9 cellular contexts compared by ENCODE assay signal in genomic region chr1:145720556-145720877, GRCh38. TPM values are rescaled to one million over a fixed set of nuclear protein-coding genes. Genes with fewer than 3 reads are reported as not detected.
A peak's percentile ranks its signal among the peaks of the same experiment; 100 is the strongest.
DNase-seq lines count a peak whose midpoint lies in the region; ATAC-seq and TF ChIP-seq lines count a peak whose summit lies in the region.
"Had no signal": no experiment of that assay in that cellular context is flagged by ENCODE, and none has a peak within 500 bp of the region (broad histone marks: within the 10 kb centered on the region; RNA-seq: fewer than 3 reads in every experiment).

No MANE protein-coding gene starts in this region.

- H3K9me3 ChIP-seq in CD8-positive, alpha-beta T cell (ENCODE audit: low read length): no peaks in the 10 kb centered on the region
- no peaks in the 10 kb centered on the region for H3K9me3 ChIP-seq in OCI-LY3 (ENCODE audit: insufficient read depth, low read length)
- H3K9me3 ChIP-seq in duodenal mucosa (ENCODE audit: control insufficient read depth in 1 of 2, low read length in 2 of 2): no peaks in the 10 kb centered on the region
- no peaks in the 10 kb centered on the region for H3K9me3 ChIP-seq in right cardiac atrium (ENCODE audit: control insufficient read depth, low read length)

- intact Hi-C loops in CD8-positive, alpha-beta T cell (cut with DNase I, micrococcal nuclease): loop anchor here in 1 of 2 experiments (2.0 to 10.0 kb wide), 3 partner anchors 64 to 294 kb away; no protein-coding TSS in a partner anchor
- intact Hi-C loops in right cardiac atrium (cut with DNase I): no loop called here

- H2AFZ ChIP-seq in OCI-LY3 (ENCODE audit: low read depth, low read length): no peak overlapping the region

- POLR2A ChIA-PET in CD8-positive, alpha-beta T cell (lab: Charles Lee): no interaction called here
- POLR2A ChIA-PET in naive thymus-derived CD8-positive, alpha-beta T cell (lab: Charles Lee): interaction anchor here (0.9 kb wide), 1 partner anchor 30 kb away, joined by 3 read pairs; no protein-coding TSS in a partner anchor
- POLR2A ChIA-PET in activated CD4-positive, alpha-beta T cell treated with anti-CD3 and anti-CD28 coated beads, Interleukin-2, amount 10 ng/mL, durations not matched to agents 7 days and 5 days (lab: Charles Lee): no interaction called here

- H3K9me3 Mint-ChIP-seq in CD8-positive, alpha-beta T cell: no peaks in the 10 kb centered on the region
- no peaks in the 10 kb centered on the region for H3K9me3 Mint-ChIP-seq in naive thymus-derived CD8-positive, alpha-beta T cell
- no peaks in the 10 kb centered on the region for H3K9me3 Mint-ChIP-seq in activated CD4-positive, alpha-beta T cell treated with anti-CD3 and anti-CD28 coated beads, Interleukin-2, amount 10 ng/mL, durations not matched to agents 7 days and 5 days

- no peaks in the 10 kb centered on the region for H3K36me3 ChIP-seq in CD8-positive, alpha-beta T cell (ENCODE audit: insufficient read depth, low read length)
- H3K36me3 ChIP-seq in OCI-LY3 (replicated peaks; ENCODE audit: low read depth, low read length) (no peaks in the 10 kb centered on the region), duodenal mucosa (ENCODE audit: control insufficient read depth in 1 of 2, insufficient read depth in 2 of 2, low read length in 2 of 2) (no peaks in the 10 kb centered on the region)

- H3K36me3 Mint-ChIP-seq in CD8-positive, alpha-beta T cell: no peaks in the 10 kb centered on the region
- H3K36me3 Mint-ChIP-seq in naive thymus-derived CD8-positive, alpha-beta T cell: no peaks in the 10 kb centered on the region
- H3K36me3 Mint-ChIP-seq in activated CD4-positive, alpha-beta T cell treated with anti-CD3 and anti-CD28 coated beads, Interleukin-2, amount 10 ng/mL, durations not matched to agents 7 days and 5 days (ENCODE audit: low read depth): no peaks in the 10 kb centered on the region

- H3K27me3 Mint-ChIP-seq in CD8-positive, alpha-beta T cell (ENCODE audit: low read depth): peaks cover 14% of the 10 kb centered on the region
- H3K27me3 Mint-ChIP-seq in naive thymus-derived CD8-positive, alpha-beta T cell: peaks cover 9 to 18% (median 14%) of the 10 kb centered on the region in 5 donors
- H3K27me3 Mint-ChIP-seq in activated CD4-positive, alpha-beta T cell treated with anti-CD3 and anti-CD28 coated beads, Interleukin-2, amount 10 ng/mL, durations not matched to agents 7 days and 5 days: peaks cover 26% of the 10 kb centered on the region

- CTCF ChIA-PET in CD8-positive, alpha-beta T cell (lab: Charles Lee): interaction anchor here (0.7 to 3.9 kb wide), 14 partner anchors 9 to 127 kb away, joined by 3 to 25 read pairs (median 4); partner anchors contain the start of gene NUDT17
- CTCF ChIA-PET in activated CD4-positive, alpha-beta T cell treated with anti-CD3 and anti-CD28 coated beads, Interleukin-2, amount 10 ng/mL, durations not matched to agents 7 days and 5 days (lab: Charles Lee): interaction anchor here (0.6 to 1.7 kb wide), 4 partner anchors 18 to 61 kb away, joined by 3 to 7 read pairs (median 4); no protein-coding TSS in a partner anchor

- ATAC-seq in CD8-positive, alpha-beta T cell: no peak
- no peak for ATAC-seq in naive thymus-derived CD8-positive, alpha-beta T cell
- ATAC-seq in HG03139 (IDR thresholded peaks at IDR 0.05; ENCODE audit: unreplicated experiment) (no peak), right cardiac atrium (no peak), HG02798 (IDR thresholded peaks at IDR 0.05; ENCODE audit: poor library complexity, unreplicated experiment) (no peak)

- TF ChIP-seq CTCF in CD8-positive, alpha-beta T cell (IDR thresholded peaks at IDR 0.05): no peak
- TF ChIP-seq CTCF in OCI-LY3 (IDR thresholded peaks at IDR 0.05; ENCODE audit: low read depth, low read length): no peak

- H3K27ac Mint-ChIP-seq in CD8-positive, alpha-beta T cell: peak overlapping the region; percentile 64
- H3K27ac Mint-ChIP-seq in naive thymus-derived CD8-positive, alpha-beta T cell: peak overlapping the region in 2 of 10 donors; percentile 77 to 81
- H3K27ac Mint-ChIP-seq in activated CD4-positive, alpha-beta T cell treated with anti-CD3 and anti-CD28 coated beads, Interleukin-2, amount 10 ng/mL, durations not matched to agents 7 days and 5 days: no peak overlapping the region

- peak overlapping the region; percentile 38 for H3K4me3 ChIP-seq in CD8-positive, alpha-beta T cell (ENCODE audit: low read depth, low read length)
- H3K4me3 ChIP-seq in OCI-LY3 (ENCODE audit: low read length) (no peak overlapping the region), duodenal mucosa (ENCODE audit: low read depth in 1 of 2, low read length in 2 of 2) (peak overlapping the region; percentile 45), right cardiac atrium (ENCODE audit: low read length) (no peak overlapping the region)

- no peak for DNase-seq in CD8-positive, alpha-beta T cell
- peak in 1 of 10 donors; percentile 9 for DNase-seq in naive thymus-derived CD8-positive, alpha-beta T cell
- no peak for DNase-seq in activated CD4-positive, alpha-beta T cell treated with anti-CD3 and anti-CD28 coated beads, Interleukin-2, amount 10 ng/mL, durations not matched to agents 7 days and 5 days
- no peak for DNase-seq in right cardiac atrium
- DNase-seq: NCI-H2029 treated with DMSO at 0.1 percent for 48 hours had no signal

- H3K4me2 ChIP-seq in OCI-LY3 (ENCODE audit: low read length): 0 out of 2 replicates have a peak overlapping the region, but pooled peaks have one; percentile 60

- H3K79me2 ChIP-seq in OCI-LY3 (ENCODE audit: low read length): no peaks in the 10 kb centered on the region

- H3K4me1 Mint-ChIP-seq in CD8-positive, alpha-beta T cell (ENCODE audit: low read depth): peaks cover 48% of the 10 kb centered on the region
- H3K4me1 Mint-ChIP-seq in naive thymus-derived CD8-positive, alpha-beta T cell: peaks cover 5 to 30% (median 15%) of the 10 kb centered on the region in 4 donors
- peaks cover 23% of the 10 kb centered on the region for H3K4me1 Mint-ChIP-seq in activated CD4-positive, alpha-beta T cell treated with anti-CD3 and anti-CD28 coated beads, Interleukin-2, amount 10 ng/mL, durations not matched to agents 7 days and 5 days

- H3K27me3 ChIP-seq in CD8-positive, alpha-beta T cell (ENCODE audit: insufficient read depth, low read length): peaks cover 3% of the 10 kb centered on the region
- H3K27me3 ChIP-seq in OCI-LY3 (ENCODE audit: low read depth, low read length) (peaks cover 9% of the 10 kb centered on the region), duodenal mucosa (ENCODE audit: control insufficient read depth in 1 of 2, insufficient read depth in 2 of 2, low read length in 2 of 2) (peaks cover 0 to 3% of the 10 kb centered on the region in 2 donors), right cardiac atrium (ENCODE audit: control insufficient read depth, insufficient read depth) (no peaks in the 10 kb centered on the region)

- H3K4me1 ChIP-seq in CD8-positive, alpha-beta T cell (ENCODE audit: insufficient read depth, low read length): peaks cover 19% of the 10 kb centered on the region
- H3K4me1 ChIP-seq in OCI-LY3 (ENCODE audit: low read length) (peaks cover 5% of the 10 kb centered on the region), duodenal mucosa (ENCODE audit: control insufficient read depth in 1 of 2, insufficient read depth in 2 of 2, low read length in 2 of 2) (peaks cover 15 to 30% of the 10 kb centered on the region in 2 donors), right cardiac atrium (ENCODE audit: control insufficient read depth, insufficient read depth, low read length) (no peaks in the 10 kb centered on the region)

- H3K9ac ChIP-seq in OCI-LY3 (ENCODE audit: low read length) (no peak overlapping the region), duodenal mucosa (ENCODE audit: low read depth in 1 of 2, low read length in 2 of 2) (peak overlapping the region in 1 of 2 donors; percentile 12)

- H3K4me3 Mint-ChIP-seq in CD8-positive, alpha-beta T cell: peak overlapping the region; percentile 85
- peak overlapping the region; percentile 15 to 87 (median 70) for H3K4me3 Mint-ChIP-seq in naive thymus-derived CD8-positive, alpha-beta T cell
- no peak overlapping the region for H3K4me3 Mint-ChIP-seq in activated CD4-positive, alpha-beta T cell treated with anti-CD3 and anti-CD28 coated beads, Interleukin-2, amount 10 ng/mL, durations not matched to agents 7 days and 5 days

- WGBS in right cardiac atrium: 29% methylated on average over 5 of the region's 5 CpGs

- H4K20me1 ChIP-seq in OCI-LY3 (ENCODE audit: insufficient read depth, low read length): no peaks in the 10 kb centered on the region

- no peak overlapping the region for H3K27ac ChIP-seq in CD8-positive, alpha-beta T cell (ENCODE audit: low read depth, low read length)
- no peak overlapping the region for H3K27ac ChIP-seq in OCI-LY3 (ENCODE audit: low read length)
- H3K27ac ChIP-seq in duodenal mucosa (ENCODE audit: low read depth, low read length): no peak overlapping the region
- H3K27ac ChIP-seq in right cardiac atrium (ENCODE audit: low read length): no peak overlapping the region

RNA-seq across cellular contexts. Expression of gene CD160, which starts 1.2 kb away (rescaled TPM):
- total RNA-seq in CD8-positive, alpha-beta T cell: 1 to 10 TPM; 3.2 to 3.6 TPM
- not detected for total RNA-seq in naive thymus-derived CD8-positive, alpha-beta T cell
- 100 to 1,000 TPM in 1 of 3 donors, 1 to 10 TPM in 2; 1.7 to 117 (median 2.4) TPM for polyA plus RNA-seq in naive thymus-derived CD8-positive, alpha-beta T cell
- total RNA-seq in activated CD4-positive, alpha-beta T cell treated with anti-CD3 and anti-CD28 coated beads, Interleukin-2, amount 10 ng/mL, durations not matched to agents 7 days and 5 days: not detected
- not detected for total RNA-seq in right cardiac atrium
- polyA plus RNA-seq in right cardiac atrium: not detected

RNA-seq across cellular contexts. Expression of gene PDZK1, which starts 13.3 kb away (rescaled TPM):
- under 1 TPM in 1 of 2 experiments, not detected in 1; 0.16 TPM for total RNA-seq in CD8-positive, alpha-beta T cell
- not detected for total RNA-seq in naive thymus-derived CD8-positive, alpha-beta T cell
- under 1 TPM in 2 of 3 donors, not detected in 1; 0.24 to 0.43 TPM for polyA plus RNA-seq in naive thymus-derived CD8-positive, alpha-beta T cell
- total RNA-seq in activated CD4-positive, alpha-beta T cell treated with anti-CD3 and anti-CD28 coated beads, Interleukin-2, amount 10 ng/mL, durations not matched to agents 7 days and 5 days: under 1 TPM; 0.25 to 0.42 TPM
- total RNA-seq in right cardiac atrium: under 1 TPM in 1 of 4 donors, not detected in 3; 0.14 TPM
- 0.27 TPM for polyA plus RNA-seq in right cardiac atrium

Comparison
In these comparisons a context has a peak if more than half of its experiments do, and no peak if none do; other contexts are left out.
1. H3K4me3 ChIP-seq: peak in CD8-positive, alpha-beta T cell (single experiment) and duodenal mucosa (2 of 2); none in OCI-LY3 (single experiment) and right cardiac atrium (single experiment).